1 cellular context compared by ENCODE assay signal in genomic region chr7:139583826-139584553, GRCh38.
TF ChIP-seq lines count a peak whose summit lies in the region.

No MANE protein-coding gene starts in this region.

TF ChIP-seq in GM12878, 131 proteins besides CTCF, POLR2A, EP300 and RAD21 (continued from another document):
- TF ChIP-seq ZBTB40 (IDR thresholded peaks at IDR 0.05; ENCODE audit: borderline replicate concordance) = no peak
- no peak for TF ChIP-seq MTA2 (IDR thresholded peaks at IDR 0.05; ENCODE audit: low read depth)
- TF ChIP-seq NFYA (IDR thresholded peaks at IDR 0.05; ENCODE audit: borderline replicate concordance, low read depth, low read length) = no peak
